Comparison of ENCODE assay signal across 13 cellular contexts in the genomic region with DNA sequence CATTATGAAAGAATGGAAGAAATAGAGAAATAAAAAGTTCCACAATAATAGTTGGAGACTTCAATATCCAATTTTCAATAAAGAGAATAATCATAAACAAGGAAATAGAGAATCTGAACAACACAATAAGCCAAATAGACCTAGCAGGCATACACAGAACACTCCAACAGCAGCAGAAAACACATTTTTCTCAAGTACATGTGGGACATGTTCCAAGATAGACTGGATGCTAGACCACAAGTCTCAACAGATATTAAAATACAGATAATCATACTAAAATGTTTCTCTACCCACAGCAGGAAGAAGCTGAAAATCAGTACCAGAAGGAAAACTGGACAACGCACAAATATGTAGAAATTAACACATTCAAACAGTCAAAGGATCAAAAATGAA.
DNase-seq lines count a peak whose midpoint lies in the region; ATAC-seq and TF ChIP-seq lines count a peak whose summit lies in the region.
"Had no signal": no experiment of that assay in that cellular context is flagged by ENCODE, and none has a peak within 500 bp of the region (broad histone marks: within the 10 kb centered on the region; RNA-seq: fewer than 3 reads in every experiment).

No MANE protein-coding gene starts in this region.

- H3K27ac ChIP-seq in brain microvascular endothelial cell, result no peak overlapping the region
- H3K27ac ChIP-seq: right atrium auricular region had no signal

- peaks cover 26% of the 10 kb centered on the region for H3K4me1 Mint-ChIP-seq in memory B cell
- peaks cover 41% of the 10 kb centered on the region for H3K4me1 Mint-ChIP-seq in activated CD4-positive, alpha-beta memory T cell treated with anti-CD3 and anti-CD28 coated beads for 36 hours (ENCODE audit: low read depth)

- peak overlapping the region; percentile 70 for H3K27ac Mint-ChIP-seq in memory B cell
- H3K27ac Mint-ChIP-seq in activated CD4-positive, alpha-beta memory T cell treated with anti-CD3 and anti-CD28 coated beads for 36 hours, result no peak overlapping the region
- H3K27ac Mint-ChIP-seq: type B pancreatic cell had no signal

- no peak for ATAC-seq in memory B cell (ENCODE audit: low read depth)
- ATAC-seq in GM19452 (IDR thresholded peaks at IDR 0.05; ENCODE audit: unreplicated experiment), result no peak

- DNase-seq in AG09309 (ENCODE audit: low read depth) (peak; percentile 21), HFF-Myc (ENCODE audit: extremely low read depth, low read depth) (peak; percentile 12), brain microvascular endothelial cell (peak; percentile 14), memory B cell (ENCODE audit: low spot score in 2 of 2) (no peak), anterior cingulate cortex (lab: John Stamatoyannopoulos, UW) (no peak)
- DNase-seq in activated CD4-positive, alpha-beta memory T cell treated with anti-CD3 and anti-CD28 coated beads for 36 hours, result no peak
- DNase-seq in stimulated activated CD4-positive, alpha-beta T cell treated with anti-CD3 and anti-CD28 coated beads, Interleukin-4, amount 100 ng/mL, for 4 hours, result no peak
- DNase-seq: cortex of kidney, Karpas-422, SHP77 treated with DMSO at 0.1 percent for 48 hours had no signal

- CTCF ChIA-PET in activated CD4-positive, alpha-beta memory T cell treated with anti-CD3 and anti-CD28 coated beads for 36 hours (lab: Charles Lee), result no interaction called here

- in situ Hi-C loops in brain microvascular endothelial cell (cut with HindIII; ENCODE audit: low pct_ligation_motif_present, low sequenced_read_pairs), result no loop called here

- no peak overlapping the region for H3K4me3 Mint-ChIP-seq in memory B cell
- no peak overlapping the region for H3K4me3 Mint-ChIP-seq in activated CD4-positive, alpha-beta memory T cell treated with anti-CD3 and anti-CD28 coated beads for 36 hours
- H3K4me3 Mint-ChIP-seq: type B pancreatic cell had no signal

- peaks cover 35% of the 10 kb centered on the region for H3K36me3 Mint-ChIP-seq in memory B cell
- peaks cover 41% of the 10 kb centered on the region for H3K36me3 Mint-ChIP-seq in activated CD4-positive, alpha-beta memory T cell treated with anti-CD3 and anti-CD28 coated beads for 36 hours

- no peaks in the 10 kb centered on the region for H3K27me3 ChIP-seq in brain microvascular endothelial cell (replicated peaks)
- H3K27me3 ChIP-seq: right atrium auricular region had no signal

- POLR2A ChIA-PET in activated CD4-positive, alpha-beta memory T cell treated with anti-CD3 and anti-CD28 coated beads for 36 hours (lab: Charles Lee), result no interaction called here

- H3K9me3 Mint-ChIP-seq in memory B cell, result peaks cover 5% of the 10 kb centered on the region
- peaks cover 10% of the 10 kb centered on the region for H3K9me3 Mint-ChIP-seq in activated CD4-positive, alpha-beta memory T cell treated with anti-CD3 and anti-CD28 coated beads for 36 hours

- H3K4me3 ChIP-seq in AG09309 (ENCODE audit: control insufficient read depth, low read depth, low read length) (no peak overlapping the region), HFF-Myc (replicated peaks; ENCODE audit: low read depth, low read length) (no peak overlapping the region), brain microvascular endothelial cell (ENCODE audit: low read depth, low read length) (no peak overlapping the region)
- H3K4me3 ChIP-seq: right atrium auricular region had no signal

- no peaks in the 10 kb centered on the region for H3K27me3 Mint-ChIP-seq in memory B cell
- H3K27me3 Mint-ChIP-seq in activated CD4-positive, alpha-beta memory T cell treated with anti-CD3 and anti-CD28 coated beads for 36 hours, result no peaks in the 10 kb centered on the region
- H3K27me3 Mint-ChIP-seq: type B pancreatic cell had no signal

- H3K36me3 ChIP-seq in brain microvascular endothelial cell (replicated peaks), result peaks cover 4% of the 10 kb centered on the region

- intact Hi-C loops in activated CD4-positive, alpha-beta memory T cell treated with anti-CD3 and anti-CD28 coated beads for 36 hours (cut with micrococcal nuclease), result no loop called here

- TF ChIP-seq CTCF in AG09309 (IDR thresholded peaks at IDR 0.05; ENCODE audit: control insufficient read depth, insufficient read depth, low read depth, low read length, missing control alignments) (no peak), HFF-Myc (IDR thresholded peaks at IDR 0.05; ENCODE audit: low read depth, low read length, missing control alignments) (no peak), brain microvascular endothelial cell (IDR thresholded peaks at IDR 0.05; ENCODE audit: low read depth, low read length, missing control alignments) (no peak)

Comparison
In these comparisons a context has a peak if more than half of its experiments do, and no peak if none do; other contexts are left out.
1. DNase-seq: peak in AG09309 (single experiment), HFF-Myc (single experiment) and brain microvascular endothelial cell (single experiment); none in memory B cell (0 of 2), activated CD4-positive, alpha-beta memory T cell treated with anti-CD3 and anti-CD28 coated beads for 36 hours (single experiment), anterior cingulate cortex (0 of 58) and stimulated activated CD4-positive, alpha-beta T cell treated with anti-CD3 and anti-CD28 coated beads, Interleukin-4, amount 100 ng/mL, for 4 hours (0 of 2).